Comparison of ENCODE assay signal across 1 cellular context in the genomic region with DNA sequence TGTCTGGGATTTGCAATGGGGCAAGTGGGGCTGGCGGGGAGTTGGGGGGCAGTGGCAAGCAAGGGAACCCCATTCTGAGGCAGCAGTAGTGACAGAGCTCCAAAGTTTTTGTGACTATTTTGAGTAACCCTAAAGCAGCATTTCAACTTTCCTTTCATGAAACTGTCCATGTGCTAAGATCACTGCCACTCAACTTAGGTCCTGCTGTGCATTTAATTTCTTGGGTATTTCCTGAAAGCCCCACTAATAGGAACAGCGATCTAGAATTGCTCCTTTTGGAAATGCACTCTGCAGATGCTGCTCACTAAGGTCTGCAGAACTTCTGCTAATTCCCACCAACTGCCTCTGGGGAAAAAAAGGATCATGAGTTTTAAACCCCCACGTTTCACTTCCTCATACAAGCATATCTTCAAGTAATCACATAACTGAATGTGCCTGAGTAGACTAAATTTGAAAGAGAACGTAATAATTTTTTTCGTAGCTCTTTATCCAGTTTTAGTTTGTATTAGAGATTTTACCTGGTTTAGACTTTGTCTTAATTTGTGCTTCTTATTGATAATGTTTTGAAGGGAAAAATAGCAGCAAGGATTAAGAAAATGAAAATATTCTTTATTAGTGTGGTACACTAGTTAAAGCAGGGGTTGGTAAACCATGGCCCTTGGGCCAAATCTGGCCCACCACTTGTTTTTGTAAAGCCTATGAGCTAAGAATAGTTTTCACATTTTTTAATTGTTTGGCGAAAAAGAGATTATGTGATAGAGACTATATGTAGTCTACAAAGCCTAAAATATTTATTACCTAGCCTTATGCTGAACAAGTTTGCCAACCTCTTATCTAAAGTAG.
TF ChIP-seq lines count a peak whose summit lies in the region.

No MANE protein-coding gene starts in this region.

TF ChIP-seq in GM23338, 12 proteins besides CTCF, POLR2A, EP300 and RAD21 (continued from another document):
- TF ChIP-seq, protein P1, sequence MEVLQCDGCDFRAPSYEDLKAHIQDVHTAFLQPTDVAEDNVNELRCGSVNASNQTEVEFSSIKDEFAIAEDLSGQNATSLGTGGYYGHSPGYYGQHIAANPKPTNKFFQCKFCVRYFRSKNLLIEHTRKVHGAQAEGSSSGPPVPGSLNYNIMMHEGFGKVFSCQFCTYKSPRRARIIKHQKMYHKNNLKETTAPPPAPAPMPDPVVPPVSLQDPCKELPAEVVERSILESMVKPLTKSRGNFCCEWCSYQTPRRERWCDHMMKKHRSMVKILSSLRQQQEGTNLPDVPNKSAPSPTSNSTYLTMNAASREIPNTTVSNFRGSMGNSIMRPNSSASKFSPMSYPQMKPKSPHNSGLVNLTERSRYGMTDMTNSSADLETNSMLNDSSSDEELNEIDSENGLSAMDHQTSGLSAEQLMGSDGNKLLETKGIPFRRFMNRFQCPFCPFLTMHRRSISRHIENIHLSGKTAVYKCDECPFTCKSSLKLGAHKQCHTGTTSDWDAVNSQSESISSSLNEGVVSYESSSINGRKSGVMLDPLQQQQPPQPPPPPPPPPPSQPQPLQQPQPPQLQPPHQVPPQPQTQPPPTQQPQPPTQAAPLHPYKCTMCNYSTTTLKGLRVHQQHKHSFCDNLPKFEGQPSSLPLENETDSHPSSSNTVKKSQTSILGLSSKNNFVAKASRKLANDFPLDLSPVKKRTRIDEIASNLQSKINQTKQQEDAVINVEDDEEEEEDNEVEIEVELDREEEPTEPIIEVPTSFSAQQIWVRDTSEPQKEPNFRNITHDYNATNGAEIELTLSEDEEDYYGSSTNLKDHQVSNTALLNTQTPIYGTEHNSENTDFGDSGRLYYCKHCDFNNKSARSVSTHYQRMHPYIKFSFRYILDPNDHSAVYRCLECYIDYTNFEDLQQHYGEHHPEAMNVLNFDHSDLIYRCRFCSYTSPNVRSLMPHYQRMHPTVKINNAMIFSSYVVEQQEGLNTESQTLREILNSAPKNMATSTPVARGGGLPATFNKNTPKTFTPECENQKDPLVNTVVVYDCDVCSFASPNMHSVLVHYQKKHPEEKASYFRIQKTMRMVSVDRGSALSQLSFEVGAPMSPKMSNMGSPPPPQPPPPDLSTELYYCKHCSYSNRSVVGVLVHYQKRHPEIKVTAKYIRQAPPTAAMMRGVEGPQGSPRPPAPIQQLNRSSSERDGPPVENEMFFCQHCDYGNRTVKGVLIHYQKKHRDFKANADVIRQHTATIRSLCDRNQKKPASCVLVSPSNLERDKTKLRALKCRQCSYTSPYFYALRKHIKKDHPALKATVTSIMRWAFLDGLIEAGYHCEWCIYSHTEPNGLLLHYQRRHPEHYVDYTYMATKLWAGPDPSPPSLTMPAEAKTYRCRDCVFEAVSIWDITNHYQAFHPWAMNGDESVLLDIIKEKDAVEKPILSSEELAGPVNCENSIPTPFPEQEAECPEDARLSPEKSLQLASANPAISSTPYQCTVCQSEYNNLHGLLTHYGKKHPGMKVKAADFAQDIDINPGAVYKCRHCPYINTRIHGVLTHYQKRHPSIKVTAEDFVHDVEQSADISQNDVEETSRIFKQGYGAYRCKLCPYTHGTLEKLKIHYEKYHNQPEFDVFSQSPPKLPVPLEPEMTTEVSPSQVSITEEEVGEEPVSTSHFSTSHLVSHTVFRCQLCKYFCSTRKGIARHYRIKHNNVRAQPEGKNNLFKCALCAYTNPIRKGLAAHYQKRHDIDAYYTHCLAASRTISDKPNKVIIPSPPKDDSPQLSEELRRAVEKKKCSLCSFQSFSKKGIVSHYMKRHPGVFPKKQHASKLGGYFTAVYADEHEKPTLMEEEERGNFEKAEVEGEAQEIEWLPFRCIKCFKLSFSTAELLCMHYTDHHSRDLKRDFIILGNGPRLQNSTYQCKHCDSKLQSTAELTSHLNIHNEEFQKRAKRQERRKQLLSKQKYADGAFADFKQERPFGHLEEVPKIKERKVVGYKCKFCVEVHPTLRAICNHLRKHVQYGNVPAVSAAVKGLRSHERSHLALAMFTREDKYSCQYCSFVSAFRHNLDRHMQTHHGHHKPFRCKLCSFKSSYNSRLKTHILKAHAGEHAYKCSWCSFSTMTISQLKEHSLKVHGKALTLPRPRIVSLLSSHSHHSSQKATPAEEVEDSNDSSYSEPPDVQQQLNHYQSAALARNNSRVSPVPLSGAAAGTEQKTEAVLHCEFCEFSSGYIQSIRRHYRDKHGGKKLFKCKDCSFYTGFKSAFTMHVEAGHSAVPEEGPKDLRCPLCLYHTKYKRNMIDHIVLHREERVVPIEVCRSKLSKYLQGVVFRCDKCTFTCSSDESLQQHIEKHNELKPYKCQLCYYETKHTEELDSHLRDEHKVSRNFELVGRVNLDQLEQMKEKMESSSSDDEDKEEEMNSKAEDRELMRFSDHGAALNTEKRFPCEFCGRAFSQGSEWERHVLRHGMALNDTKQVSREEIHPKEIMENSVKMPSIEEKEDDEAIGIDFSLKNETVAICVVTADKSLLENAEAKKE (CRISPR knock-in tag; IDR thresholded peaks at IDR 0.05): no peak
- TF ChIP-seq EZH2 (IDR thresholded peaks at IDR 0.05; ENCODE audit: low read depth, unreplicated experiment) (no peak), POLR2AphosphoS5 (IDR thresholded peaks at IDR 0.05; ENCODE audit: low read depth) (no peak)
